16 cellular contexts compared by ENCODE assay signal in genomic region chr6:91781946-91782345, GRCh38.
A peak's percentile ranks its signal among the peaks of the same experiment; 100 is the strongest.
DNase-seq lines count a peak whose midpoint lies in the region; ATAC-seq and TF ChIP-seq lines count a peak whose summit lies in the region.
"Had no signal": no experiment of that assay in that cellular context is flagged by ENCODE, and none has a peak within 500 bp of the region (broad histone marks: within the 10 kb centered on the region; RNA-seq: fewer than 3 reads in every experiment).

No MANE protein-coding gene starts in this region.

- DNase-seq in NCI-H748 (lab: John Stamatoyannopoulos, UW; ENCODE audit: unreplicated experiment) (peak; percentile 43), NCI-H748 treated with DMSO at 0.1 percent for 48 hours (lab: John Stamatoyannopoulos, UW) (no peak), NCI-H446 treated with DMSO at 0.1 percent for 48 hours (lab: John Stamatoyannopoulos, UW) (peak; percentile 93), epithelial cell of esophagus (ENCODE audit: low read depth) (peak; percentile 16), putamen (ENCODE audit: low spot score) (peak; percentile 41), mesenteric fat pad (ENCODE audit: low spot score) (no peak), NCI-H774 (lab: John Stamatoyannopoulos, UW) (no peak)
- DNase-seq: activated naive CD8-positive, alpha-beta T cell treated with anti-CD3 and anti-CD28 coated beads, Interleukin-2, amount 10 ng/mL, durations not matched to agents 7 days and 5 days; activated T-cell treated with anti-CD3 and anti-CD28 coated beads for 4 hours; Caco-2; esophagus squamous epithelium; H9; NCI-H187 treated with DMSO at 0.1 percent for 48 hours; PC-3 had no signal

- no peaks in the 10 kb centered on the region for H3K4me1 Mint-ChIP-seq in activated T-helper 17 cell treated with anti-CD3 and anti-CD28 coated beads, Interleukin-2, amount 50 U/mL, for 72 hours
- H3K4me1 Mint-ChIP-seq: activated naive CD8-positive, alpha-beta T cell treated with anti-CD3 and anti-CD28 coated beads, Interleukin-2, amount 10 ng/mL, durations not matched to agents 7 days and 5 days had no signal

- TF ChIP-seq CTCF in epithelial cell of esophagus (IDR thresholded peaks at IDR 0.05; ENCODE audit: insufficient read depth, low read depth, low read length, missing control alignments) = no peak

- H3K4me3 ChIP-seq in epithelial cell of esophagus (ENCODE audit: low read length) = no peak overlapping the region
- H3K4me3 ChIP-seq: esophagus squamous epithelium, lung had no signal

- no peaks in the 10 kb centered on the region for H3K27me3 Mint-ChIP-seq in activated T-helper 17 cell treated with anti-CD3 and anti-CD28 coated beads, Interleukin-2, amount 50 U/mL, for 72 hours
- H3K27me3 Mint-ChIP-seq: activated naive CD8-positive, alpha-beta T cell treated with anti-CD3 and anti-CD28 coated beads, Interleukin-2, amount 10 ng/mL, durations not matched to agents 7 days and 5 days had no signal

- H3K36me3 Mint-ChIP-seq in activated T-helper 17 cell treated with anti-CD3 and anti-CD28 coated beads, Interleukin-2, amount 50 U/mL, for 72 hours (ENCODE audit: low read depth) = no peaks in the 10 kb centered on the region
- H3K36me3 Mint-ChIP-seq: activated naive CD8-positive, alpha-beta T cell treated with anti-CD3 and anti-CD28 coated beads, Interleukin-2, amount 10 ng/mL, durations not matched to agents 7 days and 5 days had no signal

- ATAC-seq in activated T-helper 17 cell treated with anti-CD3 and anti-CD28 coated beads, Interleukin-2, amount 50 U/mL, for 72 hours (replicated peaks) = no peak
- ATAC-seq: PC-3 had no signal

- H3K9me3 Mint-ChIP-seq in activated T-helper 17 cell treated with anti-CD3 and anti-CD28 coated beads, Interleukin-2, amount 50 U/mL, for 72 hours = peaks cover 13% of the 10 kb centered on the region

- no peak overlapping the region for H3K27ac Mint-ChIP-seq in activated T-helper 17 cell treated with anti-CD3 and anti-CD28 coated beads, Interleukin-2, amount 50 U/mL, for 72 hours
- H3K27ac Mint-ChIP-seq: activated naive CD8-positive, alpha-beta T cell treated with anti-CD3 and anti-CD28 coated beads, Interleukin-2, amount 10 ng/mL, durations not matched to agents 7 days and 5 days; H9 had no signal

- H3K4me3 Mint-ChIP-seq in activated T-helper 17 cell treated with anti-CD3 and anti-CD28 coated beads, Interleukin-2, amount 50 U/mL, for 72 hours = no peak overlapping the region
- H3K4me3 Mint-ChIP-seq: activated naive CD8-positive, alpha-beta T cell treated with anti-CD3 and anti-CD28 coated beads, Interleukin-2, amount 10 ng/mL, durations not matched to agents 7 days and 5 days had no signal

Comparison
In these comparisons a context has a peak if more than half of its experiments do, and no peak if none do; other contexts are left out.
1. DNase-seq: peak in NCI-H748 (single experiment), NCI-H446 treated with DMSO at 0.1 percent for 48 hours (single experiment), epithelial cell of esophagus (single experiment) and putamen (single experiment); none in NCI-H748 treated with DMSO at 0.1 percent for 48 hours (single experiment), mesenteric fat pad (single experiment) and NCI-H774 (single experiment).